Comparison of ENCODE assay signal across 12 cellular contexts in the genomic region with DNA sequence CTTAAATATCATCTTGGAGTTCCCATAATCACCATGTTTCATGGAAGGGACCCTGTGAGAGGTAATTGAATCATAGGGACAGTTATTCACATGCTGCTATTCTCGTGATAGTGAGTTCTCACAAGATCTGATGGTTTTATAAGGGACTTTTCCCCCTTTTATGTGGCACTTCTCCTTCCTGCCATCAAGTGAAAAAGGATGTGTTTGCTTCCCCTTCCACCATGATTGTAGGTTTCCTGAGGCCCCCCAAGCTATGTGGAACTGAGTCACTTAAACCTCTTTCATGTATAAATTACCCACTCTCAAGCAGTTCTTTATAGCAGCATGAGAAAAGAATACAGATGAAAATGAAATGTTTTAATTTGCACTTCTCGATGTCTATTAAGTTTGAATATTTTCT.
A peak's percentile ranks its signal among the peaks of the same experiment; 100 is the strongest.
DNase-seq lines count a peak whose midpoint lies in the region.
"Had no signal": no experiment of that assay in that cellular context is flagged by ENCODE, and none has a peak within 500 bp of the region (broad histone marks: within the 10 kb centered on the region; RNA-seq: fewer than 3 reads in every experiment).

No MANE protein-coding gene starts in this region.

- no peaks in the 10 kb centered on the region for H4K20me1 ChIP-seq in BLaER1 treated with 17β-estradiol and CSF1 and Interleukin-3, amounts not matched to agents 10 nM and 100 nM

- H3K27ac ChIP-seq in BLaER1 treated with 17β-estradiol and CSF1 and Interleukin-3, amounts not matched to agents 10 nM and 100 nM: peak overlapping the region in 2 of 11 experiments; percentile 11 to 51; a peak in 3 of 22 replicates
- H3K27ac ChIP-seq: GM23248 had no signal

- H3K4me1 ChIP-seq in BLaER1 treated with 17β-estradiol and CSF1 and Interleukin-3, amounts not matched to agents 10 nM and 100 nM: peaks cover 7 to 35% (median 13%) of the 10 kb centered on the region in 10 experiments; a peak in 18 of 20 replicates
- H3K4me1 ChIP-seq in HAP-1: no peaks in the 10 kb centered on the region

- 0 out of 22 replicates have a peak, but pooled peaks cover 0 to 4% (median 0%) of the 10 kb centered on the region in 11 experiments for H3K36me3 ChIP-seq in BLaER1 treated with 17β-estradiol and CSF1 and Interleukin-3, amounts not matched to agents 10 nM and 100 nM
- no peaks in the 10 kb centered on the region for H3K36me3 ChIP-seq in HAP-1 (replicated peaks)

- in situ Hi-C loops in HAP-1 (cut with MboI; ENCODE audit: low sequenced_read_pairs): loop anchor here (25.0 kb wide), 1 partner anchor 462 kb away; a partner anchor contains a TSS

- H3K9ac ChIP-seq in BLaER1 treated with 17β-estradiol and CSF1 and Interleukin-3, amounts not matched to agents 10 nM and 100 nM: no peak overlapping the region
- H3K9ac ChIP-seq: GM23248 had no signal

- H3K4me3 ChIP-seq in BLaER1 treated with 17β-estradiol and CSF1 and Interleukin-3, amounts not matched to agents 10 nM and 100 nM: 0 out of 20 replicates have a peak overlapping the region, but pooled peaks of 1 of the 10 experiments have one; percentile 13
- no peak overlapping the region for H3K4me3 ChIP-seq in HAP-1
- H3K4me3 ChIP-seq: GM23248 had no signal

- peak; percentile 42 for DNase-seq in GDM1 (lab: John Stamatoyannopoulos, UW)
- peak; percentile 5 for DNase-seq in RPMI7951 (ENCODE audit: low read depth)
- DNase-seq in HAP-1 (ENCODE audit: low spot score in 2 of 2): no peak
- no peak for DNase-seq in NCI-H146 treated with DMSO at 0.1 percent for 48 hours (lab: John Stamatoyannopoulos, UW; ENCODE audit: unreplicated experiment)
- no peak for DNase-seq in epidermal melanocyte (ENCODE audit: insufficient read length, low spot score)
- DNase-seq: CD4-positive, alpha-beta T cell; CD8-positive, alpha-beta memory T cell; DMS 273 treated with DMSO at 0.1 percent for 48 hours; DMS79; GM23248; H7 had no signal

- no peaks in the 10 kb centered on the region for H3K27me3 ChIP-seq in BLaER1 treated with 17β-estradiol and CSF1 and Interleukin-3, amounts not matched to agents 10 nM and 100 nM
- no peaks in the 10 kb centered on the region for H3K27me3 ChIP-seq in HAP-1 (ENCODE audit: low read depth)

- peaks cover 41 to 55% (median 49%) of the 10 kb centered on the region in 11 experiments for H3K9me3 ChIP-seq in BLaER1 treated with 17β-estradiol and CSF1 and Interleukin-3, amounts not matched to agents 10 nM and 100 nM (replicated peaks in 1 of 11)
- H3K9me3 ChIP-seq in HAP-1: no peaks in the 10 kb centered on the region

- peak overlapping the region; percentile 3 to 69 (median 30); a peak in 21 of 22 replicates for H3K4me2 ChIP-seq in BLaER1 treated with 17β-estradiol and CSF1 and Interleukin-3, amounts not matched to agents 10 nM and 100 nM

Comparison
In these comparisons a context has a peak if more than half of its experiments do, and no peak if none do; other contexts are left out.
1. DNase-seq: peak in GDM1 (single experiment) and RPMI7951 (single experiment); none in HAP-1 (0 of 2), NCI-H146 treated with DMSO at 0.1 percent for 48 hours (single experiment) and epidermal melanocyte (single experiment).